Comparison of ENCODE assay signal across 23 cellular contexts in the genomic region with DNA sequence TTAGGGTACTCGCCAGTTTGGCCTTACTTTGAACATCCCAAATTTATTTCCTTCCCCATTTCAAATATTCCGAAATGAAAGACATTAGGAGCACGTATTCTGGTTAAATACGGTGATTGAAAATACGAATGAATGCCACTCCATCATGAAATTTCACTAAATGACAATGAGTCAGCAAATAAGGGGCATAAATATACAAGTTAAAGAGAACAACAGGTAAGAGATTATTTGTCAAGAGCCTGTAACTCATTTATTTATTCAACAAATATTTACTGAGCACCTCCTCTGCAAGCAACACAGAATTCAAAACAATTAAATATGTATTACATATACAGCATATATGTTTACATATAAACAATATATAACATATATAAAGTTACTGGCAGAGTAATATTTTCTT.
"Had no signal": no experiment of that assay in that cellular context is flagged by ENCODE, and none has a peak within 500 bp of the region (broad histone marks: within the 10 kb centered on the region; RNA-seq: fewer than 3 reads in every experiment).

No MANE protein-coding gene starts in this region.

- H3K27me3 ChIP-seq: adrenal gland, colonic mucosa had no signal

- H3K36me3 ChIP-seq: adrenal gland, colonic mucosa had no signal

- DNase-seq: activated CD4-positive, alpha-beta T cell treated with anti-CD3 and anti-CD28 coated beads for 48 hours; activated CD4-positive, alpha-beta T cell treated with anti-CD3 and anti-CD28 coated beads, Interleukin-2, amount 50 U/mL, for 4 hours; activated CD8-positive, alpha-beta memory T cell treated with anti-CD3 and anti-CD28 coated beads, Interleukin-2, amount 50 U/mL, for 48 hours; activated CD8-positive, alpha-beta T cell treated with anti-CD3 and anti-CD28 coated beads, Interleukin-2, amount 10 ng/mL, durations not matched to agents 7 days and 5 days; activated naive CD4-positive, alpha-beta T cell treated with anti-CD3 and anti-CD28 coated beads, Interleukin-2, amount 50 U/mL, for 16 hours; activated naive CD8-positive, alpha-beta T cell treated with anti-CD3 and anti-CD28 coated beads, Interleukin-2, amount 10 ng/mL, durations not matched to agents 7 days and 5 days; activated T-cell treated with anti-CD3 and anti-CD28 coated beads, Interleukin-2, amount 50 U/mL, for 1 hour; adrenal gland; anterior cingulate cortex; cerebellar nuclear complex; colonic mucosa; NCI-H1048; NCI-H1417; NCI-H2029; NCI-H2107; NCI-H2171 treated with DMSO at 0.1 percent for 48 hours; NCI-H226; NCI-H510A; NCI-H526 treated with DMSO at 0.1 percent for 48 hours; PC-3; SHP77 had no signal

- H3K27ac Mint-ChIP-seq: activated CD8-positive, alpha-beta T cell treated with anti-CD3 and anti-CD28 coated beads, Interleukin-2, amount 10 ng/mL, durations not matched to agents 7 days and 5 days; activated naive CD8-positive, alpha-beta T cell treated with anti-CD3 and anti-CD28 coated beads, Interleukin-2, amount 10 ng/mL, durations not matched to agents 7 days and 5 days; T-helper 1 cell treated with Interleukin-12 subunit alpha and Interleukin-12 subunit beta and Interleukin-4 antibody, amounts not matched to agents 30 μg/mL and 1 μg/mL, for 36 hours had no signal

- H3K4me3 ChIP-seq: adrenal gland, colonic mucosa had no signal

- H3K4me3 Mint-ChIP-seq: activated CD8-positive, alpha-beta T cell treated with anti-CD3 and anti-CD28 coated beads, Interleukin-2, amount 10 ng/mL, durations not matched to agents 7 days and 5 days; activated naive CD8-positive, alpha-beta T cell treated with anti-CD3 and anti-CD28 coated beads, Interleukin-2, amount 10 ng/mL, durations not matched to agents 7 days and 5 days; T-helper 1 cell treated with Interleukin-12 subunit alpha and Interleukin-12 subunit beta and Interleukin-4 antibody, amounts not matched to agents 30 μg/mL and 1 μg/mL, for 36 hours had no signal

- ATAC-seq: activated CD8-positive, alpha-beta T cell treated with anti-CD3 and anti-CD28 coated beads, Interleukin-2, amount 10 ng/mL, durations not matched to agents 7 days and 5 days; PC-3 had no signal

- H3K9me3 ChIP-seq: adrenal gland, colonic mucosa had no signal

- H3K27me3 Mint-ChIP-seq: activated naive CD8-positive, alpha-beta T cell treated with anti-CD3 and anti-CD28 coated beads, Interleukin-2, amount 10 ng/mL, durations not matched to agents 7 days and 5 days had no signal

- H3K4me1 ChIP-seq: adrenal gland, colonic mucosa had no signal

- FAIRE-seq: RCC 7860 had no signal

- H3K9me3 Mint-ChIP-seq: activated naive CD8-positive, alpha-beta T cell treated with anti-CD3 and anti-CD28 coated beads, Interleukin-2, amount 10 ng/mL, durations not matched to agents 7 days and 5 days; T-helper 1 cell treated with Interleukin-12 subunit alpha and Interleukin-12 subunit beta and Interleukin-4 antibody, amounts not matched to agents 30 μg/mL and 1 μg/mL, for 36 hours had no signal

- H3K27ac ChIP-seq: adrenal gland, colonic mucosa had no signal
